1 cellular context compared by ENCODE assay signal in genomic region chr15:90364251-90364650, GRCh38.
TF ChIP-seq lines count a peak whose summit lies in the region.

No MANE protein-coding gene starts in this region.

TF ChIP-seq in HCT116, 20 proteins besides CTCF, POLR2A, EP300 and RAD21 (continued from another document):
- TF ChIP-seq ELF1 (IDR thresholded peaks at IDR 0.05; ENCODE audit: borderline replicate concordance, low read depth) (no peak), CEBPB (IDR thresholded peaks at IDR 0.05; ENCODE audit: low read depth) (no peak)
